Comparison of ENCODE assay signal across 9 cellular contexts in genomic region chr14:103123634-103124500, GRCh38. TPM values are rescaled to one million over a fixed set of nuclear protein-coding genes. Genes with fewer than 3 reads are reported as not detected.
DNase-seq lines count a peak whose midpoint lies in the region; ATAC-seq and TF ChIP-seq lines count a peak whose summit lies in the region.
"Had no signal": no experiment of that assay in that cellular context is flagged by ENCODE, and none has a peak within 500 bp of the region (broad histone marks: within the 10 kb centered on the region; RNA-seq: fewer than 3 reads in every experiment).

No MANE protein-coding gene starts in this region.

- TF ChIP-seq CTCF in Loucy (conservative IDR thresholded peaks at IDR 0.05; ENCODE audit: low read length) (peak; percentile 24), neural crest cell (conservative IDR thresholded peaks at IDR 0.05) (peak; percentile 34)

- ATAC-seq in esophagus mucosa (peak; percentile 3), GM19455 (IDR thresholded peaks at IDR 0.05; ENCODE audit: unreplicated experiment) (no peak)

- no peaks in the 10 kb centered on the region for H3K27me3 ChIP-seq in Loucy (ENCODE audit: insufficient read depth, low read length, poor library complexity, severe bottlenecking)

- peak overlapping the region; percentile 37 for H3K4me2 ChIP-seq in Loucy (ENCODE audit: low read depth, low read length, poor library complexity, severe bottlenecking)

- no peak overlapping the region for H3K4me3 ChIP-seq in Loucy (ENCODE audit: low read length, poor library complexity, severe bottlenecking)

- peak overlapping the region; percentile 43; the same call in 1 of the 2 replicates for H2AFZ ChIP-seq in Loucy (ENCODE audit: low read length)

- no peaks in the 10 kb centered on the region for H3K4me1 ChIP-seq in Loucy (ENCODE audit: insufficient read depth, low read length, poor library complexity, severe bottlenecking)

- no peaks in the 10 kb centered on the region for H3K9me3 Mint-ChIP-seq in neural crest cell

- H4K20me1 ChIP-seq in Loucy (ENCODE audit: insufficient read depth, low read length, poor library complexity, severe bottlenecking): no peaks in the 10 kb centered on the region

- no peaks in the 10 kb centered on the region for H3K79me2 ChIP-seq in Loucy (ENCODE audit: insufficient read depth, low read length)

- peak; percentile 62 for DNase-seq in COLO668 (lab: John Stamatoyannopoulos, UW; ENCODE audit: unreplicated experiment)
- no peak for DNase-seq in neural crest cell (ENCODE audit: low read depth, low spot score)
- DNase-seq in stimulated activated naive CD4-positive, alpha-beta T cell (lab: John Stamatoyannopoulos, UW): no peak
- DNase-seq in NCI-H226: no peak
- DNase-seq in activated naive CD4-positive, alpha-beta T cell treated with Interleukin-2 at 50 U/mL for 16 hours: no peak

- H3K27me3 Mint-ChIP-seq in neural crest cell (ENCODE audit: low read depth): peaks cover 62% of the 10 kb centered on the region

- H3K4me1 Mint-ChIP-seq in neural crest cell: peaks cover 7% of the 10 kb centered on the region

- H3F3A ChIP-seq in Loucy (ENCODE audit: low read depth): no peaks in the 10 kb centered on the region

- no peak overlapping the region for H3K27ac Mint-ChIP-seq in neural crest cell (ENCODE audit: unreplicated experiment)

- no peak overlapping the region for H3K9ac ChIP-seq in Loucy (ENCODE audit: low read depth, low read length, poor library complexity, severe bottlenecking)

- H3K4me3 Mint-ChIP-seq in neural crest cell: no peak overlapping the region

- no peaks in the 10 kb centered on the region for H3K9me3 ChIP-seq in Loucy (ENCODE audit: insufficient read depth, low read depth, low read length)

- H3K36me3 ChIP-seq in Loucy (ENCODE audit: insufficient read depth, low read length): no peaks in the 10 kb centered on the region

- no peaks in the 10 kb centered on the region for H3K36me3 Mint-ChIP-seq in neural crest cell (ENCODE audit: low read depth)

- no peaks in the 10 kb centered on the region for H3K9me2 ChIP-seq in Loucy (replicated peaks; ENCODE audit: low read depth, low read length)

RNA-seq across cellular contexts. Expression of gene TNFAIP2, which starts 0.6 kb away (rescaled TPM):
- total RNA-seq in esophagus mucosa (85.3 TPM), neural crest cell (11.6 and 12.8 TPM in 2 replicates)

RNA-seq across cellular contexts. Expression of gene EXOC3L4, which starts 29.3 kb away (rescaled TPM):
- total RNA-seq in esophagus mucosa (0.20 TPM), neural crest cell (not detected in 2 replicates)

RNA-seq across cellular contexts. Expression of gene LBHD2, which starts 39.9 kb away (rescaled TPM):
- not detected for total RNA-seq in esophagus mucosa
- total RNA-seq in neural crest cell: not detected in 2 replicates
- total RNA-seq: LHCN-M2 had no signal
